Comparison of ENCODE assay signal across 29 cellular contexts in genomic region chr9:127993721-127994120, GRCh38.
"Had no signal": no experiment of that assay in that cellular context is flagged by ENCODE, and none has a peak within 500 bp of the region (broad histone marks: within the 10 kb centered on the region; RNA-seq: fewer than 3 reads in every experiment).

No MANE protein-coding gene starts in this region.

- H3K27me3 ChIP-seq: left lung, pancreas, sigmoid colon, spleen, tibial nerve, uterus had no signal

- H3K36me3 Mint-ChIP-seq: mesothelial cell of epicardium; natural killer cell treated with Interleukin-12 subunit alpha and Interleukin-12 subunit beta and Interleukin-15 and Interleukin-18, amount 100 ng/mL, for 72 hours; stimulated activated naive B cell treated with anti-CD40 and anti-IgM and Interleukin-4, amounts not matched to agents 10 μg/mL and 1 μg/mL and 100 μg/mL, for 72 hours; type B pancreatic cell had no signal

- DNase-seq: head of caudate nucleus; hippocampal formation; kidney glomerular epithelial cell; left cardiac atrium; left lung; lower lobe of right lung; mammary epithelial cell; mesendoderm; naive thymus-derived CD4-positive, alpha-beta T cell; nucleus accumbens; pancreas; posterior cingulate gyrus; retina; right cardiac atrium; sigmoid colon; small intestine; spleen; stimulated activated CD4-positive, alpha-beta T cell treated with anti-CD3 and anti-CD28 coated beads, Interleukin-4, amount 100 ng/mL, for 4 hours; stimulated activated CD8-positive, alpha-beta memory T cell treated with anti-CD3 and anti-CD28 coated beads, Interleukin-4, amount 100 ng/mL, for 48 hours; stimulated activated naive B cell treated with anti-CD40 and anti-IgM and Interleukin-4, amounts not matched to agents 10 μg/mL and 1 μg/mL and 100 μg/mL, for 72 hours; stimulated activated naive CD8-positive, alpha-beta T cell treated with anti-CD3 and anti-CD28 coated beads, Interleukin-15, amount 100 ng/mL, for 72 hours; substantia nigra; uterus had no signal

- H3K9me3 Mint-ChIP-seq: mesothelial cell of epicardium; natural killer cell treated with Interleukin-12 subunit alpha and Interleukin-12 subunit beta and Interleukin-15 and Interleukin-18, amount 100 ng/mL, for 72 hours; stimulated activated naive B cell treated with anti-CD40 and anti-IgM and Interleukin-4, amounts not matched to agents 10 μg/mL and 1 μg/mL and 100 μg/mL, for 72 hours; stimulated activated naive CD8-positive, alpha-beta T cell treated with anti-CD3 and anti-CD28 coated beads, Interleukin-15, amount 100 ng/mL, for 72 hours; type B pancreatic cell had no signal

- H3K27me3 Mint-ChIP-seq: natural killer cell treated with Interleukin-12 subunit alpha and Interleukin-12 subunit beta and Interleukin-15 and Interleukin-18, amount 100 ng/mL, for 72 hours; stimulated activated naive B cell treated with anti-CD40 and anti-IgM and Interleukin-4, amounts not matched to agents 10 μg/mL and 1 μg/mL and 100 μg/mL, for 72 hours; stimulated activated naive CD8-positive, alpha-beta T cell treated with anti-CD3 and anti-CD28 coated beads, Interleukin-15, amount 100 ng/mL, for 72 hours; type B pancreatic cell had no signal

- ATAC-seq: left cardiac atrium; left lung; lower lobe of right lung; naive thymus-derived CD4-positive, alpha-beta T cell; natural killer cell treated with Interleukin-12 subunit alpha and Interleukin-12 subunit beta and Interleukin-15 and Interleukin-18, amount 100 ng/mL, for 72 hours; pancreas; right cardiac atrium; stimulated activated naive B cell treated with anti-CD40 and anti-IgM and Interleukin-4, amounts not matched to agents 10 μg/mL and 1 μg/mL and 100 μg/mL, for 72 hours; stimulated activated naive CD8-positive, alpha-beta T cell treated with anti-CD3 and anti-CD28 coated beads, Interleukin-15, amount 100 ng/mL, for 72 hours had no signal

- H3K9me3 ChIP-seq: left lung, lower lobe of right lung, pancreas, prostate gland, sigmoid colon, spleen, tibial nerve, uterus had no signal

- H3K4me3 ChIP-seq: left lung, lower lobe of right lung, pancreas, prostate gland, sigmoid colon, spleen, tibial nerve, uterus had no signal

- H3K4me1 ChIP-seq: left lung, lower lobe of right lung, prostate gland, sigmoid colon, tibial nerve, uterus had no signal

- H3K36me3 ChIP-seq: left lung, lower lobe of right lung, pancreas, prostate gland, sigmoid colon, spleen, tibial nerve, uterus had no signal

- H3K27ac Mint-ChIP-seq: mesothelial cell of epicardium; natural killer cell treated with Interleukin-12 subunit alpha and Interleukin-12 subunit beta and Interleukin-15 and Interleukin-18, amount 100 ng/mL, for 72 hours; stimulated activated naive B cell treated with anti-CD40 and anti-IgM and Interleukin-4, amounts not matched to agents 10 μg/mL and 1 μg/mL and 100 μg/mL, for 72 hours; type B pancreatic cell had no signal

- FAIRE-seq: keratinocyte, pancreas, small intestine had no signal

- H3K4me3 Mint-ChIP-seq: mesothelial cell of epicardium; natural killer cell treated with Interleukin-12 subunit alpha and Interleukin-12 subunit beta and Interleukin-15 and Interleukin-18, amount 100 ng/mL, for 72 hours; stimulated activated naive B cell treated with anti-CD40 and anti-IgM and Interleukin-4, amounts not matched to agents 10 μg/mL and 1 μg/mL and 100 μg/mL, for 72 hours; stimulated activated naive CD8-positive, alpha-beta T cell treated with anti-CD3 and anti-CD28 coated beads, Interleukin-15, amount 100 ng/mL, for 72 hours; type B pancreatic cell had no signal

- H3K27ac ChIP-seq: left lung, lower lobe of right lung, pancreas, prostate gland, sigmoid colon, spleen, tibial nerve, uterus had no signal

- H3K4me1 Mint-ChIP-seq: mesothelial cell of epicardium had no signal
